In genomic region chr9:137602661-137603060, GRCh38 we compare ENCODE assay signal across 2 cellular contexts.
TF ChIP-seq lines count a peak whose summit lies in the region.

No MANE protein-coding gene starts in this region.

TF ChIP-seq in HCT116, 20 proteins besides CTCF, POLR2A, EP300 and RAD21:
- no peak for TF ChIP-seq SIN3A (IDR thresholded peaks at IDR 0.05; ENCODE audit: low read depth)
- TF ChIP-seq ZBTB33 (IDR thresholded peaks at IDR 0.05; ENCODE audit: extremely low read depth, insufficient replicate concordance, low read length) = no peak
- TF ChIP-seq MAX (IDR thresholded peaks at IDR 0.05) = no peak
- TF ChIP-seq SP1 (IDR thresholded peaks at IDR 0.05; ENCODE audit: low read depth) = no peak
- TF ChIP-seq ZNF274 (IDR thresholded peaks at IDR 0.05; ENCODE audit: low read depth, low read length) = no peak
- no peak for TF ChIP-seq EZH2 (IDR thresholded peaks at IDR 0.05)
- TF ChIP-seq YY1 (IDR thresholded peaks at IDR 0.05; ENCODE audit: extremely low read depth, insufficient replicate concordance, low read depth, low read length) = no peak
- TF ChIP-seq CBX3 (IDR thresholded peaks at IDR 0.05; ENCODE audit: low read depth) = no peak
- no peak for TF ChIP-seq FOSL1 (IDR thresholded peaks at IDR 0.05; ENCODE audit: low read depth)
- TF ChIP-seq ATF3 (IDR thresholded peaks at IDR 0.05) = no peak
- TF ChIP-seq EGR1 (IDR thresholded peaks at IDR 0.05; ENCODE audit: low read depth) = no peak
- TF ChIP-seq EZH2phosphoT487 (IDR thresholded peaks at IDR 0.05; ENCODE audit: borderline replicate concordance) = no peak
- no peak for TF ChIP-seq REST (IDR thresholded peaks at IDR 0.05; ENCODE audit: low read depth)
- no peak for TF ChIP-seq ZFX (IDR thresholded peaks at IDR 0.05)
- TF ChIP-seq JUND (IDR thresholded peaks at IDR 0.05) = no peak
- TF ChIP-seq ELF1 (IDR thresholded peaks at IDR 0.05; ENCODE audit: borderline replicate concordance, low read depth) = no peak
- no peak for TF ChIP-seq CEBPB (IDR thresholded peaks at IDR 0.05; ENCODE audit: low read depth)
- no peak for TF ChIP-seq SRF (IDR thresholded peaks at IDR 0.05; ENCODE audit: low read depth)

TF ChIP-seq in H1, 55 proteins besides CTCF, POLR2A, EP300 and RAD21:
- TF ChIP-seq CHD1 (IDR thresholded peaks at IDR 0.05; ENCODE audit: low read depth, low read length) = no peak
- no peak for TF ChIP-seq MAX (IDR thresholded peaks at IDR 0.05)
- TF ChIP-seq SP4 (IDR thresholded peaks at IDR 0.05; ENCODE audit: low read length) = no peak
- TF ChIP-seq TAF7 (optimal IDR thresholded peaks at IDR 0.05; ENCODE audit: borderline replicate concordance, low read depth, low read length) = no peak
- TF ChIP-seq RNF2 (IDR thresholded peaks at IDR 0.05; ENCODE audit: borderline replicate concordance, low read depth, low read length, missing control alignments, poor library complexity, severe bottlenecking) = no peak
- TF ChIP-seq MAFK (IDR thresholded peaks at IDR 0.05; ENCODE audit: low read depth, low read length) = no peak
- no peak for TF ChIP-seq ASH2L (IDR thresholded peaks at IDR 0.05; ENCODE audit: low read length)
